ENCODE assay signal across 16 cellular contexts in the genomic region with DNA sequence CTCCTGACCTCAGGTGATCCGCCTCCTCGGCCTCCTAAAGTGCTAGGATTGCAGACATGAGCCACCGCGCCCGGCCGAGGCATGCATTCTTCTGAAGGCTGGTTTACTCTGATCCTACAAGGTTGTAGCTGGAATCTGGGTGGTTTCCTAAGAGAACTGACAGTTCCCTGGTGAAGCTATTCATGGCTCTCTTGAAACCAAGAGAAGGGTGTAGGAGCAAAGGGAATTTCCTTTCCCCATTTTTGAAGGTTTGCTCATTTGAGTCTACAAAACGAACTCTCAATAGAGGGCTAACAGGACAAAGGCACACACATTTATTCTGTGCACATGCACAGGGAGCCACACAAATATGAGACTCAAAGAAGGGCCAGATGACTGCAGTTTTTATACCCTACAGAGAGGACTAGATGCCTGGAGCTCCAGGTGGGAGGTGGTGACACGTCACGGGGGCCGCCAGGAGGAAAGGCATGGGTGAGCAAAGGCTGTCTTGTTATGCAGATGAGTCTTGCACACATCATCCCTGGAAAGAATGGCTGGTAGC. TPM values are rescaled to one million over a fixed set of nuclear protein-coding genes. Genes with fewer than 3 reads are reported as not detected.
DNase-seq lines count a peak whose midpoint lies in the region; ATAC-seq and TF ChIP-seq lines count a peak whose summit lies in the region.
"Had no signal": no experiment of that assay in that cellular context is flagged by ENCODE, and none has a peak within 500 bp of the region (broad histone marks: within the 10 kb centered on the region; RNA-seq: fewer than 3 reads in every experiment).

No MANE protein-coding gene starts in this region.

- ATAC-seq in RWPE2 (ENCODE audit: low read depth) (peak; percentile 38; the same call in 2 of the 3 replicates), HG02852 (IDR thresholded peaks at IDR 0.05; ENCODE audit: unreplicated experiment) (no peak)
- ATAC-seq: stimulated activated naive CD8-positive, alpha-beta T cell treated with anti-CD3 and anti-CD28 coated beads, Interleukin-15, Interleukin-2, amounts not matched to agents 100 U/mL and 50 U/mL, for 24 hours had no signal

- peak overlapping the region; percentile 99 for H3K27ac ChIP-seq in RWPE2 (ENCODE audit: poor library complexity, severe bottlenecking)

- H3K9me3 ChIP-seq in RWPE2 (ENCODE audit: severe bottlenecking) (no peaks in the 10 kb centered on the region), skeletal muscle satellite cell (replicated peaks; ENCODE audit: low read length) (no peaks in the 10 kb centered on the region)
- H3K9me3 ChIP-seq: ascending aorta had no signal

- no peaks in the 10 kb centered on the region for H3K36me3 ChIP-seq in H7 (replicated peaks; ENCODE audit: control insufficient read depth, insufficient read depth, low read length)
- no peaks in the 10 kb centered on the region for H3K36me3 ChIP-seq in RWPE2 (ENCODE audit: low read depth)
- H3K36me3 ChIP-seq in skeletal muscle satellite cell (ENCODE audit: insufficient read depth, low read length), result no peaks in the 10 kb centered on the region
- H3K36me3 ChIP-seq: ascending aorta had no signal

- peak; percentile 25 for DNase-seq in H7
- no peak for DNase-seq in RWPE2 (ENCODE audit: low spot score)
- peak; percentile 79 for DNase-seq in islet precursor cell
- DNase-seq in DMS 273 treated with DMSO at 0.1 percent for 48 hours (lab: John Stamatoyannopoulos, UW), result no peak
- DNase-seq in activated CD4-positive, alpha-beta T cell treated with anti-CD3 and anti-CD28 coated beads for 4 hours, result no peak
- DNase-seq in T-helper 2 cell, result no peak
- DNase-seq: activated CD4-positive, alpha-beta T cell treated with anti-CD3 and anti-CD28 coated beads for 1 hour; CD4-positive, alpha-beta T cell; endodermal cell; KBM-7; stimulated activated CD4-positive, alpha-beta T cell treated with anti-CD3 and anti-CD28 coated beads, Interleukin-4, amount 100 ng/mL, for 4 hours; stimulated activated naive CD8-positive, alpha-beta T cell treated with anti-CD3 and anti-CD28 coated beads, Interleukin-15, Interleukin-2, amounts not matched to agents 100 U/mL and 50 U/mL, for 24 hours; SW 1271 had no signal

- H3K27me3 ChIP-seq in H7 (ENCODE audit: control insufficient read depth, insufficient read depth, low read length), result no peaks in the 10 kb centered on the region
- no peaks in the 10 kb centered on the region for H3K27me3 ChIP-seq in RWPE2 (ENCODE audit: insufficient read depth, poor library complexity, severe bottlenecking)
- H3K27me3 ChIP-seq in skeletal muscle satellite cell (ENCODE audit: control insufficient read depth, insufficient read depth, low read length), result no peaks in the 10 kb centered on the region
- H3K27me3 ChIP-seq: ascending aorta had no signal

- TF ChIP-seq CTCF in RWPE2 (IDR thresholded peaks at IDR 0.05; ENCODE audit: poor library complexity, severe bottlenecking), result no peak

- H3K9ac ChIP-seq in skeletal muscle satellite cell (ENCODE audit: low read depth, low read length), result peak overlapping the region; percentile 45

- H3K4me1 ChIP-seq in RWPE2 (ENCODE audit: insufficient read depth, poor library complexity, severe bottlenecking) (peaks cover 52% of the 10 kb centered on the region), skeletal muscle satellite cell (ENCODE audit: control insufficient read depth, insufficient read depth, low read length) (peaks cover 67% of the 10 kb centered on the region)

- H3K4me2 ChIP-seq in skeletal muscle satellite cell (ENCODE audit: low read length), result no peak overlapping the region

- H3K4me3 ChIP-seq in H7 (ENCODE audit: insufficient read depth, low read depth, low read length) (no peak overlapping the region), RWPE2 (ENCODE audit: severe bottlenecking) (no peak overlapping the region), skeletal muscle satellite cell (ENCODE audit: low read length) (no peak overlapping the region)
- H3K4me3 ChIP-seq: ascending aorta had no signal

RNA-seq across cellular contexts. Expression of a gene that starts 49.5 kb away (rescaled TPM):
- total RNA-seq in H7 (2014; rRNA removed; shearing (Covaris generic)), result 37.3 and 42.6 TPM in 2 replicates
- 38.3 and 86.7 TPM in 2 replicates for total RNA-seq in skeletal muscle satellite cell (2012; rRNA removed)

Comparison
In these comparisons a context has a peak if more than half of its experiments do, and no peak if none do; other contexts are left out.
1. DNase-seq: peak in H7 (single experiment) and islet precursor cell (single experiment); none in RWPE2 (single experiment), DMS 273 treated with DMSO at 0.1 percent for 48 hours (single experiment), activated CD4-positive, alpha-beta T cell treated with anti-CD3 and anti-CD28 coated beads for 4 hours (0 of 2) and T-helper 2 cell (0 of 5).